Comparison of ENCODE assay signal across 10 cellular contexts in the genomic region with DNA sequence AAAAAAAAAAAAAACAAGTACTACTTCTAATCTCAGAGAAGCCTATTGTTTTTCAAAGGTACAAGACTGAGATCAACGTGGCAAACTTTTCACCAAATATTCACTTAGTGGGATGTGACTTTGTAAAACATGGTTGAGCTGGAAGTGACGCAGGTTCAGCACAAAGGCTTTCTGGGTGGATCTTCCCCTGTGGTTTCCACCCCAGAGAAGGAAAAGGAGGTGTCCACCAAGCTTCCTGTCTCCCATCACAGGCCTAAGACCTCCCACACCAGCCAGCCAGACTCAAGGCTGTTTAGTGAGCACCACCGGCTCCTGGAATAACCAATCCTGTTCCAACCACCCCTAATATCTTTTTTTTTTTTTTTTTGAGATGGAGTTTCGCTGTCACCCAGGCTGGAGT. TPM values are rescaled to one million over a fixed set of nuclear protein-coding genes. Genes with fewer than 3 reads are reported as not detected.
DNase-seq lines count a peak whose midpoint lies in the region; ATAC-seq and TF ChIP-seq lines count a peak whose summit lies in the region.
"Had no signal": no experiment of that assay in that cellular context is flagged by ENCODE, and none has a peak within 500 bp of the region (broad histone marks: within the 10 kb centered on the region; RNA-seq: fewer than 3 reads in every experiment).

No MANE protein-coding gene starts in this region.

- no peak for TF ChIP-seq CTCF in adrenal gland (IDR thresholded peaks at IDR 0.05)
- TF ChIP-seq CTCF in lung (IDR thresholded peaks at IDR 0.05; ENCODE audit: control extremely low read depth, extremely low read depth), result no peak

- intact Hi-C loops in adrenal gland (cut with DNase I), result loop anchor here in 1 of 2 donors (10.0 kb wide), 1 partner anchor 88 kb away; no protein-coding TSS in a partner anchor

- peak; percentile 54 for DNase-seq in stimulated activated CD4-positive, alpha-beta T cell treated with anti-CD3 and anti-CD28 coated beads, Interleukin-15, amount 100 ng/mL, for 24 hours
- DNase-seq in stimulated activated CD4-positive, alpha-beta T cell treated with anti-CD3 and anti-CD28 coated beads, Interleukin-2, amount 100 ng/mL, for 48 hours, result no peak
- DNase-seq in adrenal gland, result peak in 5 of 7 donors; percentile 44 to 72 (median 54)
- DNase-seq in lung (ENCODE audit: low spot score), result no peak
- no peak for DNase-seq in NCI-H187 treated with DMSO at 0.1 percent for 48 hours (lab: John Stamatoyannopoulos, UW)
- no peak for DNase-seq in GM19240 (ENCODE audit: insufficient read length, low spot score)
- DNase-seq: NCI-H1436 treated with DMSO at 0.1 percent for 48 hours, testis had no signal

- H3K4me3 ChIP-seq in adrenal gland, result no peak overlapping the region
- no peak overlapping the region for H3K4me3 ChIP-seq in lung
- H3K4me3 ChIP-seq: testis had no signal

- H3K9me3 ChIP-seq in adrenal gland (replicated peaks in 1 of 3) (no peaks in the 10 kb centered on the region), lung (ENCODE audit: control insufficient read depth in 2 of 2, insufficient read depth in 1 of 2, low read length in 1 of 2) (no peaks in the 10 kb centered on the region)
- H3K9me3 ChIP-seq: testis had no signal

- peak overlapping the region in 4 of 5 donors; percentile 9 to 76 (median 56) for H3K27ac ChIP-seq in adrenal gland
- no peak overlapping the region for H3K27ac ChIP-seq in lung (ENCODE audit: low read depth in 1 of 2, low read length in 1 of 2)

- H3K27me3 ChIP-seq in adrenal gland (no peaks in the 10 kb centered on the region), lung (ENCODE audit: control insufficient read depth, insufficient read depth) (no peaks in the 10 kb centered on the region)
- H3K27me3 ChIP-seq: testis had no signal

- ATAC-seq in lung (ENCODE audit: insufficient read depth, low FRiP score) (peak; percentile 60), GM18907 (IDR thresholded peaks at IDR 0.05; ENCODE audit: unreplicated experiment) (no peak), HG03097 (IDR thresholded peaks at IDR 0.05; ENCODE audit: low FRiP score, unreplicated experiment) (no peak)

- 66 to 71% (median 71%) methylated on average over 4 of the region's 4 CpGs for WGBS in adrenal gland, 4 donors
- 32 to 41% methylated on average over 4 of the region's 4 CpGs for WGBS in lung, 2 donors

- peaks cover 27 to 71% of the 10 kb centered on the region in 2 donors for H3K4me1 ChIP-seq in adrenal gland (replicated peaks in 1 of 2)
- H3K4me1 ChIP-seq in lung (ENCODE audit: control insufficient read depth in 2 of 2, insufficient read depth in 2 of 2, low read length in 2 of 2), result peaks cover 26% of the 10 kb centered on the region in 2 donors

- TF ChIP-seq POLR2A in adrenal gland (IDR thresholded peaks at IDR 0.05), result no peak

- no peaks in the 10 kb centered on the region for H3K36me3 ChIP-seq in adrenal gland (replicated peaks in 1 of 2)
- peaks cover 0 to 2% of the 10 kb centered on the region in 2 donors for H3K36me3 ChIP-seq in lung (ENCODE audit: control insufficient read depth in 2 of 2, insufficient read depth in 2 of 2, low read length in 2 of 2)

RNA-seq across cellular contexts. Expression of a gene that starts 5.7 kb away (rescaled TPM):
- total RNA-seq in adrenal gland (100 to 1,000 TPM in 1 of 8 donors, 10 to 100 TPM in 7; 35.4 to 107 (median 48.9) TPM), lung (10 to 100 TPM; 39.9 to 82.4 TPM)
- polyA plus RNA-seq in adrenal gland (10 to 100 TPM; 17.4 to 27.1 (median 23.1) TPM), lung (10 to 100 TPM; 26.3 to 39.9 TPM)

RNA-seq across cellular contexts. Expression of a gene that starts 50.1 kb away (rescaled TPM):
- total RNA-seq in adrenal gland, result 100 to 1,000 TPM in 1 of 8 donors, 10 to 100 TPM in 7; 28.4 to 112 (median 73.7) TPM
- polyA plus RNA-seq in adrenal gland, result 100 to 1,000 TPM in 1 of 3 donors, 10 to 100 TPM in 2; 49.1 to 142 (median 85.2) TPM
- 100 to 1,000 TPM; 118 to 121 TPM for total RNA-seq in lung
- 100 to 1,000 TPM in 1 of 2 donors, 10 to 100 TPM in 1; 87.2 to 106 TPM for polyA plus RNA-seq in lung

Comparison
In these comparisons a context has a peak if more than half of its experiments do, and no peak if none do; other contexts are left out.
1. DNase-seq: peak in stimulated activated CD4-positive, alpha-beta T cell treated with anti-CD3 and anti-CD28 coated beads, Interleukin-15, amount 100 ng/mL, for 24 hours (single experiment) and adrenal gland (5 of 7); none in stimulated activated CD4-positive, alpha-beta T cell treated with anti-CD3 and anti-CD28 coated beads, Interleukin-2, amount 100 ng/mL, for 48 hours (0 of 2), lung (single experiment), NCI-H187 treated with DMSO at 0.1 percent for 48 hours (single experiment) and GM19240 (single experiment).
2. H3K27ac ChIP-seq: peak in adrenal gland (4 of 5); none in lung (0 of 2).